Comparison of ENCODE assay signal across 8 cellular contexts in the genomic region with DNA sequence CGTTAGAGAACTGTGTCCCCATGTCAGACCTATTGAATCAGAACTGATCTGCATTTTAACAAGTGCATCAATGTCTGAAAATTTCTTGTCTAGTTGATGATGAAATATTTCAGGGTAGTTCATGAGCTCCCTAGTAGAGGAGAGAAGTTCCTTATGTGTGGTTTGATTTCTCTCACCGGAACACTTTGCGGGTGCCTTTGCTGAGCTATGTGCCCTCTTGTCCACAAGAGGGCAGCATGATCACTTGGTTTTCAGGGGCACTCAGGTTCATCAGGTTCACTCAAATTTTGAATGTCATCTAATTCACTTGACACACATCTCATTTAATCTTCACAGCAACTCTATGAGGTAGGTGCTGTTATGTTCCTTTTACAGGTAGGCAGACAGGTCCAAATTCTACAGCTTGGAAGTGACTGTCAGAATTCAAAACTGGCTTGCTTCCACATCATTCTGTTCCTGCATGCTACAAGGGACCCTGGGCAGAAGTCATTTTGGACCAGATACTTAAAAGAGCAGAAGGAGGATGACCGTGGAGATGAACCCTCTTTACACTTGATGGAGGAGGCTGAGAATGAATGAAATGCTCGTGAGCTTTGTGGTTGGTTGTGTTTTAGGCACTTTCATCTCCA. TPM values are rescaled to one million over a fixed set of nuclear protein-coding genes. Genes with fewer than 3 reads are reported as not detected.
DNase-seq lines count a peak whose midpoint lies in the region; ATAC-seq and TF ChIP-seq lines count a peak whose summit lies in the region.

No MANE protein-coding gene starts in this region.

- H3K4me3 ChIP-seq in heart left ventricle: no peak overlapping the region

- intact Hi-C loops in heart left ventricle (cut with DNase I): loop anchor here (1.0 to 10.0 kb wide), 14 partner anchors 61 to 479 kb away; partner anchors contain the start of gene CHRDL2 (in 1 of the 10)

- peak; percentile 67 to 69 for ATAC-seq in activated naive CD4-positive, alpha-beta T cell treated with anti-CD3 and anti-CD28 coated beads, Interleukin-2, amount 50 U/mL, for 72 hours
- ATAC-seq in heart left ventricle: peak in 3 of 4 donors; percentile 50 to 70 (median 55)
- no peak for ATAC-seq in GM18873 (IDR thresholded peaks at IDR 0.05; ENCODE audit: low FRiP score, unreplicated experiment)
- ATAC-seq in HG03520 (IDR thresholded peaks at IDR 0.05; ENCODE audit: unreplicated experiment): no peak

- H3K36me3 ChIP-seq in heart left ventricle: peaks cover 0 to 47% (median 42%) of the 10 kb centered on the region in 9 donors

- no peak overlapping the region for H3K27ac ChIP-seq in heart left ventricle

- no peaks in the 10 kb centered on the region for H3K36me3 Mint-ChIP-seq in activated naive CD4-positive, alpha-beta T cell treated with anti-CD3 and anti-CD28 coated beads, Interleukin-2, amount 50 U/mL, for 72 hours

- H3K4me1 ChIP-seq in heart left ventricle: peaks cover 0 to 13% (median 0%) of the 10 kb centered on the region in 12 donors

- no peaks in the 10 kb centered on the region for H3K9me3 ChIP-seq in heart left ventricle

- no peaks in the 10 kb centered on the region for H3K9me3 Mint-ChIP-seq in activated naive CD4-positive, alpha-beta T cell treated with anti-CD3 and anti-CD28 coated beads, Interleukin-2, amount 50 U/mL, for 72 hours

- TF ChIP-seq POLR2A in heart left ventricle (IDR thresholded peaks at IDR 0.05): no peak

- H3K27me3 ChIP-seq in heart left ventricle: no peaks in the 10 kb centered on the region

- DNase-seq in ELF-1 (ENCODE audit: low read depth, low spot score) (peak; percentile 64), LHCN-M2 (ENCODE audit: low read depth) (peak; percentile 66), SK-MEL-5 (ENCODE audit: low read depth, low spot score) (peak; percentile 80), heart left ventricle (peak in 3 of 5 donors; percentile 22 to 47 (median 41)), renal cortical epithelial cell (ENCODE audit: low read depth) (peak; percentile 60)
- peak in 1 of 2 donors; percentile 46 for DNase-seq in activated naive CD4-positive, alpha-beta T cell treated with anti-CD3 and anti-CD28 coated beads, Interleukin-2, amount 50 U/mL, for 72 hours (ENCODE audit: low spot score in 2 of 2)

- in situ Hi-C loops in SK-MEL-5 (cut with HindIII; ENCODE audit: low pct_unique_long_range_greater_than_20kb, low sequenced_read_pairs): no loop called here

- 36 to 47% (median 41%) methylated on average over 5 of the region's 5 CpGs for WGBS in heart left ventricle, 4 donors

- TF ChIP-seq CTCF in heart left ventricle (IDR thresholded peaks at IDR 0.05): peak; percentile 81 to 95 (median 90)

- H3K27ac Mint-ChIP-seq in activated naive CD4-positive, alpha-beta T cell treated with anti-CD3 and anti-CD28 coated beads, Interleukin-2, amount 50 U/mL, for 72 hours: no peak overlapping the region

RNA-seq across cellular contexts. Expression of gene P4HA3, which starts 55.6 kb away (rescaled TPM):
- total RNA-seq in LHCN-M2 (2014; rRNA removed): 3.1 TPM in 2 replicates
- polyA plus RNA-seq in LHCN-M2 (2012): 1.4 TPM
- 2.2 and 2.6 TPM in 2 replicates for total RNA-seq in SK-MEL-5 (2014; rRNA removed; shearing (Covaris generic))
- polyA plus RNA-seq in SK-MEL-5 (2015; cell fraction: cytosol; rRNA removed): 2.1 and 4.1 TPM in 2 replicates
- 0.33 and 0.43 TPM in 2 replicates for polyA plus RNA-seq in SK-MEL-5 (2015; cell fraction: nucleus; rRNA removed)
- total RNA-seq in activated naive CD4-positive, alpha-beta T cell treated with anti-CD3 and anti-CD28 coated beads, Interleukin-2, amount 50 U/mL, for 72 hours: not detected
- total RNA-seq in heart left ventricle: 1 to 10 TPM in 2 of 9 donors, under 1 TPM in 4, not detected in 3; 0.15 to 1.2 (median 0.38) TPM
- under 1 TPM in 1 of 2 donors, not detected in 1; 0.98 TPM for polyA plus RNA-seq in heart left ventricle
- 10.2 and 12.7 TPM in 2 replicates for total RNA-seq in renal cortical epithelial cell

Comparison
In these comparisons a context has a peak if more than half of its experiments do, and no peak if none do; other contexts are left out.
1. ATAC-seq: peak in activated naive CD4-positive, alpha-beta T cell treated with anti-CD3 and anti-CD28 coated beads, Interleukin-2, amount 50 U/mL, for 72 hours (2 of 2) and heart left ventricle (3 of 4); none in GM18873 (single experiment) and HG03520 (single experiment).